ENCODE assay signal across 25 cellular contexts in genomic region chr16:57741660-57742191, GRCh38. TPM values are rescaled to one million over a fixed set of nuclear protein-coding genes. Genes with fewer than 3 reads are reported as not detected.
A peak's percentile ranks its signal among the peaks of the same experiment; 100 is the strongest.
DNase-seq lines count a peak whose midpoint lies in the region; ATAC-seq, FAIRE-seq and TF ChIP-seq lines count a peak whose summit lies in the region.
"Had no signal": no experiment of that assay in that cellular context is flagged by ENCODE, and none has a peak within 500 bp of the region (broad histone marks: within the 10 kb centered on the region; RNA-seq: fewer than 3 reads in every experiment).

No MANE protein-coding gene starts in this region.

- peaks cover 15% of the 10 kb centered on the region for H3K4me1 ChIP-seq in foreskin keratinocyte

- peak; percentile 4 for ATAC-seq in foreskin keratinocyte
- ATAC-seq in GM18870 (IDR thresholded peaks at IDR 0.05; ENCODE audit: unreplicated experiment), result no peak
- ATAC-seq in stimulated activated effector memory CD8-positive, alpha-beta T cell treated with anti-CD3 and anti-CD28 coated beads, Interleukin-12 subunit alpha, Interleukin-12 subunit beta, amount 100 ng/mL, for 72 hours, result no peak
- ATAC-seq: activated T-helper 17 cell treated with anti-CD3 and anti-CD28 coated beads, Interleukin-2, amount 50 U/mL, for 72 hours; natural killer cell had no signal

- no peak overlapping the region for H3K27ac ChIP-seq in foreskin keratinocyte
- H3K27ac ChIP-seq: cardiac muscle cell, GM23248, parathyroid adenoma, right lobe of liver, upper lobe of left lung had no signal

- no peaks in the 10 kb centered on the region for H3K27me3 Mint-ChIP-seq in nephron progenitor cell (ENCODE audit: low read depth, poor library complexity)
- H3K27me3 Mint-ChIP-seq: activated naive CD4-positive, alpha-beta T cell treated with anti-CD3 and anti-CD28 coated beads, Interleukin-2, amount 50 U/mL, for 24 hours; activated T-helper 17 cell treated with anti-CD3 and anti-CD28 coated beads, Interleukin-2, amount 50 U/mL, for 72 hours; CD4-positive, alpha-beta memory T cell had no signal

- in situ Hi-C loops in KBM-7 (cut with MboI; ENCODE audit: low pct_unique_long_range_greater_than_20kb, low sequenced_read_pairs), result no loop called here

- no peaks in the 10 kb centered on the region for H3K27me3 ChIP-seq in foreskin keratinocyte
- H3K27me3 ChIP-seq: cardiac muscle cell, right lobe of liver, upper lobe of left lung had no signal

- peaks cover 17% of the 10 kb centered on the region for H3K36me3 Mint-ChIP-seq in nephron progenitor cell (ENCODE audit: low read depth)
- peaks cover 28% of the 10 kb centered on the region for H3K36me3 Mint-ChIP-seq in stimulated activated effector memory CD8-positive, alpha-beta T cell treated with anti-CD3 and anti-CD28 coated beads, Interleukin-12 subunit alpha, Interleukin-12 subunit beta, amount 100 ng/mL, for 72 hours
- H3K36me3 Mint-ChIP-seq: activated naive CD4-positive, alpha-beta T cell treated with anti-CD3 and anti-CD28 coated beads, Interleukin-2, amount 50 U/mL, for 24 hours; natural killer cell had no signal

- H3K9me3 Mint-ChIP-seq in nephron progenitor cell, result no peaks in the 10 kb centered on the region
- no peaks in the 10 kb centered on the region for H3K9me3 Mint-ChIP-seq in stimulated activated effector memory CD8-positive, alpha-beta T cell treated with anti-CD3 and anti-CD28 coated beads, Interleukin-12 subunit alpha, Interleukin-12 subunit beta, amount 100 ng/mL, for 72 hours
- H3K9me3 Mint-ChIP-seq: activated naive CD4-positive, alpha-beta T cell treated with anti-CD3 and anti-CD28 coated beads, Interleukin-2, amount 50 U/mL, for 24 hours; activated T-helper 17 cell treated with anti-CD3 and anti-CD28 coated beads, Interleukin-2, amount 50 U/mL, for 72 hours; CD4-positive, alpha-beta memory T cell; natural killer cell had no signal

- no peak for FAIRE-seq in D721Med (lab: Jason Lieb, UNC)
- FAIRE-seq: endometrium had no signal

- peak overlapping the region; percentile 79 for H3K27ac Mint-ChIP-seq in nephron progenitor cell
- no peak overlapping the region for H3K27ac Mint-ChIP-seq in stimulated activated effector memory CD8-positive, alpha-beta T cell treated with anti-CD3 and anti-CD28 coated beads, Interleukin-12 subunit alpha, Interleukin-12 subunit beta, amount 100 ng/mL, for 72 hours
- H3K27ac Mint-ChIP-seq: activated naive CD4-positive, alpha-beta T cell treated with anti-CD3 and anti-CD28 coated beads, Interleukin-2, amount 50 U/mL, for 24 hours; activated T-helper 17 cell treated with anti-CD3 and anti-CD28 coated beads, Interleukin-2, amount 50 U/mL, for 72 hours; CD4-positive, alpha-beta memory T cell; natural killer cell had no signal

- TF ChIP-seq CTCF in D721Med (IDR thresholded peaks at IDR 0.05; ENCODE audit: insufficient read depth, missing control alignments), result no peak
- TF ChIP-seq CTCF in foreskin keratinocyte (conservative IDR thresholded peaks at IDR 0.05), result no peak
- no peak for TF ChIP-seq CTCF in nephron progenitor cell (IDR thresholded peaks at IDR 0.05)

- peaks cover 17% of the 10 kb centered on the region for H3K4me1 Mint-ChIP-seq in nephron progenitor cell
- H3K4me1 Mint-ChIP-seq in stimulated activated effector memory CD8-positive, alpha-beta T cell treated with anti-CD3 and anti-CD28 coated beads, Interleukin-12 subunit alpha, Interleukin-12 subunit beta, amount 100 ng/mL, for 72 hours, result peaks cover 20% of the 10 kb centered on the region

- DNase-seq in D721Med (ENCODE audit: insufficient read length, low spot score) (peak; percentile 57), NCI-H524 treated with DMSO at 0.1 percent for 48 hours (lab: John Stamatoyannopoulos, UW) (peak; percentile 91), foreskin keratinocyte (no peak), nephron progenitor cell (no peak), pons (ENCODE audit: low spot score) (no peak), KBM-7 (no peak)
- DNase-seq in stimulated activated effector memory CD8-positive, alpha-beta T cell treated with anti-CD3 and anti-CD28 coated beads, Interleukin-12 subunit alpha, Interleukin-12 subunit beta, amount 100 ng/mL, for 72 hours (ENCODE audit: low spot score in 2 of 2), result no peak
- DNase-seq: GF-D8; GM23248; KG1; natural killer cell; NCI-H510A treated with DMSO at 0.1 percent for 48 hours; stimulated activated CD8-positive, alpha-beta memory T cell treated with anti-CD3 and anti-CD28 coated beads, Interleukin-4, amount 100 ng/mL, for 48 hours had no signal

- H3K4me3 Mint-ChIP-seq in nephron progenitor cell, result no peak overlapping the region
- no peak overlapping the region for H3K4me3 Mint-ChIP-seq in stimulated activated effector memory CD8-positive, alpha-beta T cell treated with anti-CD3 and anti-CD28 coated beads, Interleukin-12 subunit alpha, Interleukin-12 subunit beta, amount 100 ng/mL, for 72 hours
- H3K4me3 Mint-ChIP-seq: activated naive CD4-positive, alpha-beta T cell treated with anti-CD3 and anti-CD28 coated beads, Interleukin-2, amount 50 U/mL, for 24 hours; activated T-helper 17 cell treated with anti-CD3 and anti-CD28 coated beads, Interleukin-2, amount 50 U/mL, for 72 hours; CD4-positive, alpha-beta memory T cell; natural killer cell had no signal

RNA-seq across cellular contexts. Expression of gene KATNB1, which starts 6.2 kb away (rescaled TPM):
- total RNA-seq in foreskin keratinocyte, result 37.9 and 39.0 TPM in 2 replicates
- polyA plus RNA-seq in foreskin keratinocyte, result 34.4 and 35.4 TPM in 2 replicates

RNA-seq across cellular contexts. Expression of gene DRC7, which starts 47.1 kb away (rescaled TPM):
- not detected in 2 replicates for total RNA-seq in foreskin keratinocyte
- polyA plus RNA-seq in foreskin keratinocyte, result not detected in 2 replicates
- total RNA-seq: activated T-helper 17 cell treated with anti-CD3 and anti-CD28 coated beads, Interleukin-2, amount 50 U/mL, for 72 hours; aorta; CD4-positive, alpha-beta memory T cell; GM23248; HT-29; mesenteric fat pad had no signal
- polyA plus RNA-seq: CD4-positive, alpha-beta memory T cell; GM23248 had no signal

Comparison
In these comparisons a context has a peak if more than half of its experiments do, and no peak if none do; other contexts are left out.
1. DNase-seq: peak in D721Med (single experiment) and NCI-H524 treated with DMSO at 0.1 percent for 48 hours (single experiment); none in foreskin keratinocyte (0 of 2), nephron progenitor cell (single experiment), pons (single experiment), stimulated activated effector memory CD8-positive, alpha-beta T cell treated with anti-CD3 and anti-CD28 coated beads, Interleukin-12 subunit alpha, Interleukin-12 subunit beta, amount 100 ng/mL, for 72 hours (0 of 2) and KBM-7 (single experiment).